In the genomic region with DNA sequence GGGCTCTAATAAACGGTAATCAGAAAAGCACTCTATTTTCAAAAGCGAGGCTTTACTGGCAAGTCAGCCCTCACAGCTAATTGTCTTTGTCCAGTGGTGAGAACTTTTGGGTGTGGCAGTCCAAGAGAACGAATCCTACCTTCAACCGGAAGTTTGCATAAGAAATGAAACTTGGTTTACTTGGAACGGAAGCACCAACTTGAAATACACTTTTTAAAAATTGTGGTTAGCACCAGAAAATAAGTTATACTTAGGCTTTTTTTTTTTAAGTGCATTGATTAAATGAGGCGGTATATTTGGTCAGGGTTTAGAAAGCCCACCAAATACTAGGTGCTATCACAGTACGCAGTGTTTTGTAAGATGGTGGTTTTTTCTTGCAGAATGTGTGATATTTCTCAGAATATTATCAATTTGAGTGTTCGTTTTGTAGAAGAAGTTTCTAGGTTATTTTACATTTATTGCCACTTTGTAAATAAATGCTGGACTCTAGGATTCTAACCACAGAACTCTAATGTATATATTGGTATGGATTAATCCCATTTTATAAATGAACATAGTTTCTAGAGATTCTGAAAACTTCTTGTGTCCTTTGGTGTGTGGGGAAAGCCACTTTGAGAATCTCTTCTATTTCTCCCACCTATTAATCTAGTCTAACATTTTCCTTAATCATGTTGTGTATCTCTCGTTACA, we compare ENCODE assay signal across 8 cellular contexts. TPM values are rescaled to one million over a fixed set of nuclear protein-coding genes. Genes with fewer than 3 reads are reported as not detected.
DNase-seq lines count a peak whose midpoint lies in the region; ATAC-seq and TF ChIP-seq lines count a peak whose summit lies in the region.

No MANE protein-coding gene starts in this region.

- peak overlapping the region; percentile 88 for H3K4me3 Mint-ChIP-seq in activated CD4-positive, alpha-beta T cell treated with anti-CD3 and anti-CD28 coated beads, Interleukin-2, amount 10 ng/mL, durations not matched to agents 7 days and 5 days

- H3K36me3 ChIP-seq in tibial nerve: peaks cover 0 to 13% (median 0%) of the 10 kb centered on the region in 3 donors

- no peaks in the 10 kb centered on the region for H3K9me3 Mint-ChIP-seq in activated CD4-positive, alpha-beta T cell treated with anti-CD3 and anti-CD28 coated beads, Interleukin-2, amount 10 ng/mL, durations not matched to agents 7 days and 5 days

- WGBS in tibial nerve, 2 donors: 12 to 13% methylated on average over 9 of the region's 9 CpGs

- H3K36me3 Mint-ChIP-seq in activated CD4-positive, alpha-beta T cell treated with anti-CD3 and anti-CD28 coated beads, Interleukin-2, amount 10 ng/mL, durations not matched to agents 7 days and 5 days (ENCODE audit: low read depth): peaks cover 54% of the 10 kb centered on the region

- H3K9me3 ChIP-seq in tibial nerve: no peaks in the 10 kb centered on the region

- no peak for TF ChIP-seq POLR2A in tibial nerve (IDR thresholded peaks at IDR 0.05)

- peak overlapping the region; percentile 99 for H3K27ac Mint-ChIP-seq in activated CD4-positive, alpha-beta T cell treated with anti-CD3 and anti-CD28 coated beads, Interleukin-2, amount 10 ng/mL, durations not matched to agents 7 days and 5 days

- peaks cover 0 to 66% (median 27%) of the 10 kb centered on the region in 4 donors for H3K4me1 ChIP-seq in tibial nerve

- ATAC-seq in HG02623 (IDR thresholded peaks at IDR 0.05; ENCODE audit: unreplicated experiment): no peak
- no peak for ATAC-seq in GM18520 (IDR thresholded peaks at IDR 0.05; ENCODE audit: unreplicated experiment)

- H3K27me3 Mint-ChIP-seq in activated CD4-positive, alpha-beta T cell treated with anti-CD3 and anti-CD28 coated beads, Interleukin-2, amount 10 ng/mL, durations not matched to agents 7 days and 5 days: no peaks in the 10 kb centered on the region

- TF ChIP-seq EP300 in tibial nerve (IDR thresholded peaks at IDR 0.05): no peak

- H3K27ac ChIP-seq in tibial nerve: peak overlapping the region; percentile 92 to 100 (median 98)

- H3K27me3 ChIP-seq in tibial nerve: no peaks in the 10 kb centered on the region

- CTCF ChIA-PET in activated CD4-positive, alpha-beta T cell treated with anti-CD3 and anti-CD28 coated beads, Interleukin-2, amount 10 ng/mL, durations not matched to agents 7 days and 5 days (lab: Charles Lee): interaction anchor here (1.1 to 1.4 kb wide), 5 partner anchors 12 to 264 kb away, joined by 3 to 4 read pairs (median 3); no protein-coding TSS in a partner anchor

- peak overlapping the region; percentile 73 to 100 (median 89) for H3K4me3 ChIP-seq in tibial nerve

- no peak for TF ChIP-seq CTCF in tibial nerve (IDR thresholded peaks at IDR 0.05)

- peaks cover 48% of the 10 kb centered on the region for H3K4me1 Mint-ChIP-seq in activated CD4-positive, alpha-beta T cell treated with anti-CD3 and anti-CD28 coated beads, Interleukin-2, amount 10 ng/mL, durations not matched to agents 7 days and 5 days

- peak; percentile 66 for DNase-seq in activated CD4-positive, alpha-beta T cell treated with anti-CD3 and anti-CD28 coated beads, Interleukin-2, amount 10 ng/mL, durations not matched to agents 7 days and 5 days
- DNase-seq in activated CD4-positive, alpha-beta T cell treated with anti-CD3 and anti-CD28 coated beads, Interleukin-2, amount 50 U/mL, for 48 hours: no peak
- peak; percentile 7 for DNase-seq in NCI-H510A (lab: John Stamatoyannopoulos, UW)
- DNase-seq in astrocyte of the hippocampus (ENCODE audit: low read depth, low spot score): peak; percentile 61
- peak; percentile 60 for DNase-seq in left kidney (ENCODE audit: low read depth, low spot score)
- no peak for DNase-seq in tibial nerve (ENCODE audit: low spot score in 2 of 2)

- POLR2A ChIA-PET in activated CD4-positive, alpha-beta T cell treated with anti-CD3 and anti-CD28 coated beads, Interleukin-2, amount 10 ng/mL, durations not matched to agents 7 days and 5 days (lab: Charles Lee): interaction anchor here (0.7 to 2.1 kb wide), 2 partner anchors 345 to 410 kb away, joined by 4 to 5 read pairs; no protein-coding TSS in a partner anchor

RNA-seq across cellular contexts. Expression of a gene that starts 1.2 kb away (rescaled TPM):
- total RNA-seq in activated CD4-positive, alpha-beta T cell treated with anti-CD3 and anti-CD28 coated beads, Interleukin-2, amount 10 ng/mL, durations not matched to agents 7 days and 5 days: 1,000 to 10,000 TPM in 1 of 2 experiments, 100 to 1,000 TPM in 1; 944 to 1,045 TPM
- total RNA-seq in tibial nerve: 100 to 1,000 TPM; 387 to 515 (median 415) TPM

RNA-seq across cellular contexts. Expression of a gene that starts 13.1 kb away (rescaled TPM):
- total RNA-seq in activated CD4-positive, alpha-beta T cell treated with anti-CD3 and anti-CD28 coated beads, Interleukin-2, amount 10 ng/mL, durations not matched to agents 7 days and 5 days: 100 to 1,000 TPM; 351 to 395 TPM
- total RNA-seq in tibial nerve: 100 to 1,000 TPM; 244 to 321 (median 281) TPM

RNA-seq across cellular contexts. Expression of a gene that starts 29.0 kb away (rescaled TPM):
- total RNA-seq in activated CD4-positive, alpha-beta T cell treated with anti-CD3 and anti-CD28 coated beads, Interleukin-2, amount 10 ng/mL, durations not matched to agents 7 days and 5 days: 1 to 10 TPM in 1 of 2 experiments, under 1 TPM in 1; 0.71 to 2.1 TPM
- 1 to 10 TPM; 3.0 to 8.1 (median 5.6) TPM for total RNA-seq in tibial nerve

Comparison
In these comparisons a context has a peak if more than half of its experiments do, and no peak if none do; other contexts are left out.
1. DNase-seq: peak in activated CD4-positive, alpha-beta T cell treated with anti-CD3 and anti-CD28 coated beads, Interleukin-2, amount 10 ng/mL, durations not matched to agents 7 days and 5 days (single experiment), NCI-H510A (single experiment), astrocyte of the hippocampus (single experiment) and left kidney (single experiment); none in activated CD4-positive, alpha-beta T cell treated with anti-CD3 and anti-CD28 coated beads, Interleukin-2, amount 50 U/mL, for 48 hours (0 of 2) and tibial nerve (0 of 2).